8 cellular contexts compared by ENCODE assay signal in genomic region chr1:203338335-203339036, GRCh38. TPM values are rescaled to one million over a fixed set of nuclear protein-coding genes. Genes with fewer than 3 reads are reported as not detected.
DNase-seq lines count a peak whose midpoint lies in the region; ATAC-seq and TF ChIP-seq lines count a peak whose summit lies in the region.

No MANE protein-coding gene starts in this region.

- intact Hi-C loops in colonic mucosa (cut with DNase I), result loop anchor here (2.0 kb wide), 1 partner anchor 66 kb away; no protein-coding TSS in a partner anchor
- intact Hi-C loops in right lobe of liver (cut with DNase I), result loop anchor here in 1 of 2 donors (5.0 kb wide), 1 partner anchor 66 kb away; no protein-coding TSS in a partner anchor

- H3K9me3 ChIP-seq in colonic mucosa (no peaks in the 10 kb centered on the region), right lobe of liver (no peaks in the 10 kb centered on the region)

- H3K27ac ChIP-seq in colonic mucosa (no peak overlapping the region), right lobe of liver (no peak overlapping the region)

- no peaks in the 10 kb centered on the region for H3K36me3 ChIP-seq in colonic mucosa
- no peaks in the 10 kb centered on the region for H3K36me3 ChIP-seq in right lobe of liver

- no peak overlapping the region for H3K9ac ChIP-seq in colonic mucosa (ENCODE audit: low read depth in 2 of 2, low read length in 2 of 2)

- DNase-seq in AG10803 (ENCODE audit: low read depth) (peak; percentile 55), GM19238 (ENCODE audit: insufficient read length, low spot score) (peak; percentile 74), NCI-H226 (peak; percentile 27), colonic mucosa (peak; percentile 73), right lobe of liver (peak in 1 of 3 donors; percentile 45), mesenteric fat pad (ENCODE audit: low spot score) (no peak)
- peak; percentile 47 to 62 for DNase-seq in activated CD4-positive, alpha-beta T cell treated with anti-CD3 and anti-CD28 coated beads for 4 hours
- peak; percentile 21 to 71 (median 46) for DNase-seq in stimulated activated naive CD4-positive, alpha-beta T cell (lab: John Stamatoyannopoulos, UW)

- H3K27me3 ChIP-seq in colonic mucosa (no peaks in the 10 kb centered on the region), right lobe of liver (no peaks in the 10 kb centered on the region)

- no peak overlapping the region for H3K4me3 ChIP-seq in AG10803 (ENCODE audit: low read length)
- H3K4me3 ChIP-seq in colonic mucosa, result no peak overlapping the region
- H3K4me3 ChIP-seq in right lobe of liver, result no peak overlapping the region

- 43% methylated on average over 15 of the region's 18 CpGs for WGBS in right lobe of liver (ENCODE audit: insufficient coverage, low coverage, low lambda C conversion rate, missing lambda C conversion rate)

- TF ChIP-seq POLR2A in right lobe of liver (IDR thresholded peaks at IDR 0.05), result no peak

- ATAC-seq in right lobe of liver, result peak; percentile 53 to 61 (median 60)

- peak; percentile 88 for TF ChIP-seq CTCF in AG10803 (conservative IDR thresholded peaks at IDR 0.05; ENCODE audit: low read length)
- TF ChIP-seq CTCF in colonic mucosa (IDR thresholded peaks at IDR 0.05), result peak; percentile 91
- peak; percentile 68 to 81 (median 76) for TF ChIP-seq CTCF in right lobe of liver (IDR thresholded peaks at IDR 0.05)

- no peaks in the 10 kb centered on the region for H3K4me1 ChIP-seq in colonic mucosa
- H3K4me1 ChIP-seq in right lobe of liver, result peaks cover 0 to 18% (median 2%) of the 10 kb centered on the region in 4 donors

RNA-seq across cellular contexts. Expression of gene FMOD, which starts 12.4 kb away (rescaled TPM):
- total RNA-seq in colonic mucosa (10 to 100 TPM; 38.6 to 49.3 TPM), right lobe of liver (1 to 10 TPM; 2.7 to 9.0 (median 3.8) TPM), mesenteric fat pad (95.2 TPM)

RNA-seq across cellular contexts. Expression of gene BTG2, which starts 33.2 kb away (rescaled TPM):
- total RNA-seq in colonic mucosa (10 to 100 TPM; 66.4 to 88.0 TPM), right lobe of liver (10 to 100 TPM in 1 of 6 experiments, 1 to 10 TPM in 5; 2.0 to 11.2 (median 5.4) TPM), mesenteric fat pad (178 TPM)

Comparison
In these comparisons a context has a peak if more than half of its experiments do, and no peak if none do; other contexts are left out.
1. RNA of gene BTG2, which starts 33.2 kb away (total RNA-seq): 178 TPM in mesenteric fat pad (single experiment) and 66.4 to 88.0 TPM in colonic mucosa; 2.0 to 11.2 TPM in right lobe of liver; every median in the first group is over 4 times any median in the second.
2. Peak in every context shown above with its lines, with median percentiles within 50 percentile points of each other: CTCF ChIP-seq.